Comparison of ENCODE assay signal across 10 cellular contexts in the genomic region with DNA sequence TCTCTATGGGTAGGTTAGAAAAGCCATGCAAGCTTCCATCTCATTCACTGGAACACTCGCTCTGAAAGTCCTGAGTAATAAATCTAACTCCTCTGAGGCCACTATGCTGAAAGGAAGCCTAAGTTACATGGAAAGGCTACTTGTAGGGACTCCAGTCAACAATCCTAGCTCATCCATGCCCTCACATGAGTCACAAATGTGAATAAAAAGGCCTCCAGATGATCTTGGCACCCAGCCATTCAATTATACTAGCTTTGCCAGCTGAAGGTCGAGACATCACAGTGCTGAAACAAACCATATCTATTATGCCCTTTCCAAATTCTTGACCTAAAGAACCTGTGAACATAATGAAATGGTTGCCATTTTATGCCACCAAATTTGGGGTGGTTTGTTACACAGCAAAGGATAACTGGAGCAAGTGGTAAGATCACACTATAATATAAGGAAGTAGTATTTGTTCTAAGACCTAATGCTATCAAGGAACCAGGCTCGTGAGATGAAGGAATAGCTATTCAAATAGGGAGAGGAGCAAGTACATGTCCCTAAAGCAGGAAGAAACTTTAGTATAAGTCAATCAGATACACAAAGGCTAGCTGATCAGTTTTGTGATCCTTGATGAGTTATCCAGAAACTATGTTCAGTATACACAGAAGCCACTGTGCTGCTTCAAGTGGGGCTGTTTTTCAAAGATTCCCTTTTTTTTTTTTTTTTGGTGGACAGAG.
A peak's percentile ranks its signal among the peaks of the same experiment; 100 is the strongest.
DNase-seq lines count a peak whose midpoint lies in the region; ATAC-seq and TF ChIP-seq lines count a peak whose summit lies in the region.
"Had no signal": no experiment of that assay in that cellular context is flagged by ENCODE, and none has a peak within 500 bp of the region (broad histone marks: within the 10 kb centered on the region; RNA-seq: fewer than 3 reads in every experiment).

No MANE protein-coding gene starts in this region.

- peaks cover 0 to 3% of the 10 kb centered on the region in 2 donors for H3K36me3 Mint-ChIP-seq in CD14-positive monocyte

- no peaks in the 10 kb centered on the region for H3K9me3 Mint-ChIP-seq in CD14-positive monocyte

- H3K4me1 Mint-ChIP-seq in CD14-positive monocyte, result peaks cover 55% of the 10 kb centered on the region

- no peak for ATAC-seq in GM21447 (IDR thresholded peaks at IDR 0.05; ENCODE audit: unreplicated experiment)

- H3K27ac Mint-ChIP-seq in CD14-positive monocyte, result peak overlapping the region in 5 of 7 donors; percentile 15 to 63 (median 19)

- DNase-seq in CD14-positive monocyte (ENCODE audit: low spot score) (no peak), HS-27A (ENCODE audit: low read depth) (peak; percentile 72), hepatic stellate cell (ENCODE audit: low spot score) (peak; percentile 55), occipital lobe (lab: John Stamatoyannopoulos, UW) (no peak)
- no peak for DNase-seq in activated CD4-positive, CD25-positive, alpha-beta regulatory T cell (lab: John Stamatoyannopoulos, UW)
- no peak for DNase-seq in activated CD8-positive, alpha-beta memory T cell treated with anti-CD3 and anti-CD28 coated beads, Interleukin-2, amount 50 U/mL, for 4 hours
- DNase-seq: tibial artery had no signal

- H3K27ac ChIP-seq in VCaP, result peak overlapping the region; percentile 12
- H3K27ac ChIP-seq: parathyroid adenoma, tibial artery had no signal

- intact Hi-C loops in CD14-positive monocyte (cut with micrococcal nuclease), result no loop called here

- no peaks in the 10 kb centered on the region for H3K27me3 Mint-ChIP-seq in CD14-positive monocyte (ENCODE audit: low read depth in 3 of 3)

- no peak overlapping the region for H3K4me3 Mint-ChIP-seq in CD14-positive monocyte

- TF ChIP-seq CTCF in CD14-positive monocyte (IDR thresholded peaks at IDR 0.05), result no peak
- no peak for TF ChIP-seq CTCF in VCaP (conservative IDR thresholded peaks at IDR 0.05)

Comparison
In these comparisons a context has a peak if more than half of its experiments do, and no peak if none do; other contexts are left out.
1. DNase-seq: peak in HS-27A (single experiment) and hepatic stellate cell (single experiment); none in CD14-positive monocyte (single experiment), occipital lobe (single experiment), activated CD4-positive, CD25-positive, alpha-beta regulatory T cell (0 of 4) and activated CD8-positive, alpha-beta memory T cell treated with anti-CD3 and anti-CD28 coated beads, Interleukin-2, amount 50 U/mL, for 4 hours (single experiment).